Comparison of ENCODE assay signal across 26 cellular contexts in the genomic region with DNA sequence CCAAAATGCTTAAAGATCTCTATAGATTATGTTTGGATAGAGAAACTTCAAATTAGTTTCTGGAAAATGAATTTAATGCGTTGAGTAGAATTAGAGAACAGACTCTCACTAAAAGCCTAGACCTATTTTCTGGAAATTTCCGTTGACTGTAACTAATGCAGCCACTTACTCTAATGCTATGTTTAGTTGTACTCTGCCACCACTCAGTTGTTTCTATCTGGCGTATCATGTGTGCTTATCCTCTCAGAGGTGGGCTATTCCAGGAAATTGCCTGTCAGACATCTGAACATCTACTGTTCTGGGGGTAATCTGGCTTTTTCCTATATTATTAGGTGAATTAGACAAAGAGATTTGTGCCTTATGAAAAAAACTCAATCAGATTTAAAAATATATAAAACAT.
"Had no signal": no experiment of that assay in that cellular context is flagged by ENCODE, and none has a peak within 500 bp of the region (broad histone marks: within the 10 kb centered on the region; RNA-seq: fewer than 3 reads in every experiment).

No MANE protein-coding gene starts in this region.

- H3K4me3 ChIP-seq: stomach, suprapubic skin, testis, thoracic aorta, thyroid gland, tibial artery, tibial nerve, transverse colon, upper lobe of left lung, upper lobe of right lung, uterus, vagina had no signal

- H3K36me3 ChIP-seq: stomach, suprapubic skin, thoracic aorta, thyroid gland, tibial artery, tibial nerve, transverse colon, upper lobe of left lung, upper lobe of right lung, uterus, vagina had no signal

- H3K4me1 ChIP-seq: stomach, suprapubic skin, testis, thyroid gland, tibial artery, tibial nerve, transverse colon, upper lobe of left lung, upper lobe of right lung, uterus, vagina had no signal

- DNase-seq: stimulated activated CD4-positive, alpha-beta T cell treated with anti-CD3 and anti-CD28 coated beads, Interleukin-2, amount 100 ng/mL, for 48 hours; stimulated activated CD4-positive, alpha-beta T cell treated with anti-CD3 and anti-CD28 coated beads, Interleukin-4, amount 100 ng/mL, for 1 hour; stimulated activated CD4-positive, alpha-beta T cell treated with anti-CD3 and anti-CD28 coated beads, Interleukin-4, amount 100 ng/mL, for 24 hours; stimulated activated CD4-positive, alpha-beta T cell treated with anti-CD3 and anti-CD28 coated beads, Interleukin-4, amount 100 ng/mL, for 4 hours; stimulated activated CD8-positive, alpha-beta memory T cell treated with anti-CD3 and anti-CD28 coated beads, Interleukin-4, amount 100 ng/mL, for 48 hours; stimulated activated naive B cell treated with anti-CD40 and anti-IgM and Interleukin-4, amounts not matched to agents 10 μg/mL and 1 μg/mL and 100 μg/mL, for 72 hours; stimulated activated naive CD4-positive, alpha-beta T cell; stimulated activated naive CD4-positive, alpha-beta T cell treated with Interleukin-2 at 50 U/mL for 16 hours; stimulated activated naive CD8-positive, alpha-beta T cell treated with anti-CD3 and anti-CD28 coated beads, Interleukin-15, amount 100 ng/mL, for 72 hours; stimulated activated naive CD8-positive, alpha-beta T cell treated with anti-CD3 and anti-CD28 coated beads, Interleukin-15, Interleukin-2, amounts not matched to agents 100 U/mL and 50 U/mL, for 24 hours; stomach; substantia nigra; testis; thyroid gland; tibial artery; transverse colon; trophoblast cell; upper lobe of left lung; upper lobe of right lung; uterus had no signal

- ATAC-seq: stimulated activated effector memory CD8-positive, alpha-beta T cell treated with anti-CD3 and anti-CD28 coated beads, Interleukin-12 subunit alpha, Interleukin-12 subunit beta, amount 100 ng/mL, for 72 hours; stimulated activated memory B cell treated with anti-CD40 and anti-IgM and Interleukin-4, amounts not matched to agents 10 μg/mL and 1 μg/mL and 100 μg/mL, for 72 hours; stimulated activated naive B cell treated with anti-CD40 and anti-IgM and Interleukin-4, amounts not matched to agents 10 μg/mL and 1 μg/mL and 100 μg/mL, for 72 hours; stimulated activated naive CD8-positive, alpha-beta T cell treated with anti-CD3 and anti-CD28 coated beads, Interleukin-15, amount 100 ng/mL, for 72 hours; stimulated activated naive CD8-positive, alpha-beta T cell treated with anti-CD3 and anti-CD28 coated beads, Interleukin-15, Interleukin-2, amounts not matched to agents 100 U/mL and 50 U/mL, for 24 hours; upper lobe of right lung had no signal

- H3K27ac ChIP-seq: stomach, suprapubic skin, testis, thoracic aorta, thyroid gland, tibial artery, tibial nerve, transverse colon, upper lobe of left lung, upper lobe of right lung, uterus, vagina had no signal

- H3K9me3 ChIP-seq: stomach, suprapubic skin, testis, thoracic aorta, thyroid gland, tibial artery, tibial nerve, transverse colon, upper lobe of left lung, upper lobe of right lung, uterus, vagina had no signal

- H3K27me3 ChIP-seq: stomach, suprapubic skin, testis, thyroid gland, tibial artery, tibial nerve, transverse colon, upper lobe of left lung, upper lobe of right lung, uterus, vagina had no signal
